ENCODE assay signal across 24 cellular contexts in genomic region chr14:99426265-99426664, GRCh38. TPM values are rescaled to one million over a fixed set of nuclear protein-coding genes. Genes with fewer than 3 reads are reported as not detected.
A peak's percentile ranks its signal among the peaks of the same experiment; 100 is the strongest.
DNase-seq lines count a peak whose midpoint lies in the region; ATAC-seq and TF ChIP-seq lines count a peak whose summit lies in the region.
"Had no signal": no experiment of that assay in that cellular context is flagged by ENCODE, and none has a peak within 500 bp of the region (broad histone marks: within the 10 kb centered on the region; RNA-seq: fewer than 3 reads in every experiment).

No MANE protein-coding gene starts in this region.

- H3K9me3 Mint-ChIP-seq in effector memory CD8-positive, alpha-beta T cell, result no peaks in the 10 kb centered on the region

- peak overlapping the region; percentile 64 to 81 for H3K27ac Mint-ChIP-seq in effector memory CD8-positive, alpha-beta T cell

- peak overlapping the region; percentile 59 for H3K27ac ChIP-seq in psoas muscle
- H3K27ac ChIP-seq in testis, result no peak overlapping the region
- H3K27ac ChIP-seq: 22Rv1, brain microvascular endothelial cell, coronary artery, hepatocyte, parathyroid adenoma, sigmoid colon, tibial nerve had no signal

- H3K4me1 Mint-ChIP-seq in effector memory CD8-positive, alpha-beta T cell (ENCODE audit: low read depth in 2 of 2), result peaks cover 28 to 32% of the 10 kb centered on the region in 2 donors

- H3K27me3 ChIP-seq in psoas muscle (ENCODE audit: insufficient read depth in 3 of 3, low read length in 2 of 3), result no peaks in the 10 kb centered on the region
- H3K27me3 ChIP-seq in testis, result no peaks in the 10 kb centered on the region
- H3K27me3 ChIP-seq: brain microvascular endothelial cell, hepatocyte, sigmoid colon, tibial nerve had no signal

- 64 to 93% (median 71%) methylated on average over 3 of the region's 3 CpGs for WGBS in psoas muscle, 3 donors
- 84 to 97% methylated on average over 3 of the region's 3 CpGs for WGBS in testis, 2 donors

- H3K36me3 Mint-ChIP-seq in effector memory CD8-positive, alpha-beta T cell (ENCODE audit: insufficient read depth), result peaks cover 22% of the 10 kb centered on the region

- no peak for ATAC-seq in effector memory CD8-positive, alpha-beta T cell (replicated peaks)
- ATAC-seq in psoas muscle (peak in 3 of 4 donors; percentile 15 to 32 (median 22)), HG02610 (IDR thresholded peaks at IDR 0.05; ENCODE audit: unreplicated experiment) (no peak)
- ATAC-seq: lower lobe of right lung had no signal

- peaks cover 0 to 14% of the 10 kb centered on the region in 2 donors for H3K36me3 ChIP-seq in psoas muscle (ENCODE audit: insufficient read depth in 1 of 2, low read depth in 1 of 2)
- H3K36me3 ChIP-seq in testis (ENCODE audit: low read depth, missing control alignments), result no peaks in the 10 kb centered on the region

- no peak for TF ChIP-seq POLR2A in testis (IDR thresholded peaks at IDR 0.05)

- TF ChIP-seq CTCF in psoas muscle (IDR thresholded peaks at IDR 0.05) (no peak), testis (IDR thresholded peaks at IDR 0.05) (no peak)

- H3K4me1 ChIP-seq in psoas muscle, result peaks cover 27% of the 10 kb centered on the region
- no peaks in the 10 kb centered on the region for H3K4me1 ChIP-seq in testis
- H3K4me1 ChIP-seq: parathyroid adenoma had no signal

- H3K4me3 Mint-ChIP-seq in effector memory CD8-positive, alpha-beta T cell, result no peak overlapping the region

- no peaks in the 10 kb centered on the region for H3K27me3 Mint-ChIP-seq in effector memory CD8-positive, alpha-beta T cell

- intact Hi-C loops in psoas muscle (cut with DNase I), result no loop called here
- intact Hi-C loops in testis (cut with DNase I; ENCODE audit: low total_unique reads), result no loop called here

- no peaks in the 10 kb centered on the region for H3K9me3 ChIP-seq in psoas muscle
- H3K9me3 ChIP-seq in testis, result no peaks in the 10 kb centered on the region
- H3K9me3 ChIP-seq: lower lobe of right lung had no signal

- DNase-seq in DMS53 (lab: John Stamatoyannopoulos, UW) (peak; percentile 36), DMS53 treated with DMSO at 0.1 percent for 48 hours (lab: John Stamatoyannopoulos, UW; ENCODE audit: unreplicated experiment) (no peak), NCI-H774 (lab: John Stamatoyannopoulos, UW) (peak; percentile 4), psoas muscle (no peak), mesenteric fat pad (ENCODE audit: low spot score) (no peak), testis (no peak)
- DNase-seq in effector memory CD8-positive, alpha-beta T cell, result no peak
- DNase-seq: activated CD4-positive, CD25-positive, alpha-beta regulatory T cell treated with anti-CD3 and anti-CD28 coated beads, Interleukin-2, amount 50 U/mL, for 72 hours; AML-193; brain microvascular endothelial cell; DND-41; KBM-7; lower lobe of right lung; MV-4-11; NCI-H187 treated with DMSO at 0.1 percent for 48 hours; RPMI8226; sigmoid colon; stimulated activated naive CD4-positive, alpha-beta T cell had no signal

- H3K4me3 ChIP-seq in psoas muscle (no peak overlapping the region), testis (no peak overlapping the region)
- H3K4me3 ChIP-seq: coronary artery, hepatocyte, lower lobe of right lung, sigmoid colon, tibial nerve had no signal

RNA-seq across cellular contexts. Expression of gene SETD3, which starts 54.4 kb away (rescaled TPM):
- 100 to 1,000 TPM in 3 of 4 donors, 10 to 100 TPM in 1; 88.6 to 128 (median 125) TPM for total RNA-seq in psoas muscle
- 100 to 1,000 TPM in 2 of 3 donors, 10 to 100 TPM in 1; 84.0 to 177 (median 113) TPM for polyA plus RNA-seq in psoas muscle
- total RNA-seq in mesenteric fat pad, result 61.5 TPM
- total RNA-seq in testis, result 100 to 1,000 TPM; 135 to 160 TPM
- polyA plus RNA-seq in testis (ENCODE audit: insufficient read depth, low read depth, low replicate concordance), result 186 TPM

RNA-seq across cellular contexts. Expression of gene CCNK, which starts 54.9 kb away (rescaled TPM):
- 10 to 100 TPM; 31.1 to 53.2 (median 42.4) TPM for total RNA-seq in psoas muscle
- polyA plus RNA-seq in psoas muscle, result 10 to 100 TPM; 17.6 to 44.5 (median 27.7) TPM
- total RNA-seq in mesenteric fat pad, result 48.2 TPM
- 10 to 100 TPM; 69.1 to 73.1 TPM for total RNA-seq in testis
- 134 TPM for polyA plus RNA-seq in testis (ENCODE audit: insufficient read depth, low read depth, low replicate concordance)

Comparison
In these comparisons a context has a peak if more than half of its experiments do, and no peak if none do; other contexts are left out.
1. DNase-seq: peak in DMS53 (single experiment) and NCI-H774 (single experiment); none in DMS53 treated with DMSO at 0.1 percent for 48 hours (single experiment), effector memory CD8-positive, alpha-beta T cell (0 of 3), psoas muscle (0 of 2), mesenteric fat pad (single experiment) and testis (single experiment).
2. ATAC-seq: peak in psoas muscle (3 of 4); none in effector memory CD8-positive, alpha-beta T cell (single experiment) and HG02610 (single experiment).